In genomic region chr11:62787005-62787759, GRCh38 we compare ENCODE assay signal across 8 cellular contexts. TPM values are rescaled to one million over a fixed set of nuclear protein-coding genes. Genes with fewer than 3 reads are reported as not detected.
A peak's percentile ranks its signal among the peaks of the same experiment; 100 is the strongest.
DNase-seq lines count a peak whose midpoint lies in the region; ATAC-seq and TF ChIP-seq lines count a peak whose summit lies in the region.

A gene with protein sequence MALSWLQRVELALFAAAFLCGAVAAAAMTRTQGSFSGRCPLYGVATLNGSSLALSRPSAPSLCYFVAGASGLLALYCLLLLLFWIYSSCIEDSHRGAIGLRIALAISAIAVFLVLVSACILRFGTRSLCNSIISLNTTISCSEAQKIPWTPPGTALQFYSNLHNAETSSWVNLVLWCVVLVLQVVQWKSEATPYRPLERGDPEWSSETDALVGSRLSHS (plus strand): TSS chr11:62787402. CDS start chr11:62787432, 30 bp downstream.

- H3K9me3 Mint-ChIP-seq in CD14-positive monocyte = peaks cover 0 to 3% (median 0%) of the 10 kb centered on the region in 7 donors

- no peaks in the 10 kb centered on the region for H3K27me3 Mint-ChIP-seq in CD14-positive monocyte (ENCODE audit: low read depth in 3 of 3)

- 0% methylated on average over 52 to 84 of the region's 88 CpGs for WGBS in lower leg skin, 2 donors

- intact Hi-C loops in CD14-positive monocyte (cut with micrococcal nuclease) = loop anchor here (1.0 to 10.0 kb wide), 7 partner anchors 26 to 192 kb away; partner anchors contain the start of genes POLR2G (in 1 of the 2), STX5 (in 1 of the 2), TEX54 (in 1 of the 2) and TUT1 (in 1 of the 2)
- intact Hi-C loops in lower leg skin (cut with DNase I; ENCODE audit: low total_unique reads) = no loop called here

- peaks cover 25 to 37% of the 10 kb centered on the region in 2 donors for H3K36me3 Mint-ChIP-seq in CD14-positive monocyte

- peak; percentile 62 for ATAC-seq in GM19351 (IDR thresholded peaks at IDR 0.05; ENCODE audit: unreplicated experiment)
- peak; percentile 66 for ATAC-seq in HG03521 (IDR thresholded peaks at IDR 0.05; ENCODE audit: unreplicated experiment)

- peak within 1 kb of the TSS; percentile 92 to 98 (median 96) for H3K27ac Mint-ChIP-seq in CD14-positive monocyte

- peak within 1 kb of the TSS; percentile 72 for H3K4me3 ChIP-seq in lower leg skin (ENCODE audit: low read depth, poor library complexity, severe bottlenecking)

- peak; percentile 99 for DNase-seq in CD14-positive monocyte (ENCODE audit: low spot score)
- peak; percentile 93 for DNase-seq in NCI-H748 treated with DMSO at 0.1 percent for 48 hours (lab: John Stamatoyannopoulos, UW)
- DNase-seq in activated CD4-positive, alpha-beta T cell treated with anti-CD3 and anti-CD28 coated beads, Interleukin-2, amount 50 U/mL, for 4 hours = peak; percentile 97
- DNase-seq in dermis microvascular lymphatic vessel endothelial cell (ENCODE audit: low read depth in 2 of 2) = peak; percentile 93 to 99
- DNase-seq in lower leg skin (ENCODE audit: low spot score in 2 of 2) = peak; percentile 99 to 100
- DNase-seq in stimulated activated CD4-positive, alpha-beta T cell treated with anti-CD3 and anti-CD28 coated beads, Interleukin-4, amount 100 ng/mL, for 48 hours (ENCODE audit: low read depth in 2 of 2) = peak; percentile 97 to 99

- TF ChIP-seq CTCF in CD14-positive monocyte (IDR thresholded peaks at IDR 0.05) (peak; percentile 74), lower leg skin (IDR thresholded peaks at IDR 0.05) (peak in 1 of 3 donors; percentile 9)

- peak within 1 kb of the TSS; percentile 91 to 93 for H3K4me3 Mint-ChIP-seq in CD14-positive monocyte

- TF ChIP-seq POLR2A in lower leg skin (IDR thresholded peaks at IDR 0.05) = peak in 1 of 2 donors; percentile 87

- peaks cover 46% of the 10 kb centered on the region for H3K4me1 Mint-ChIP-seq in CD14-positive monocyte

RNA-seq across cellular contexts. Expression of the gene that starts here (rescaled TPM):
- 100 to 1,000 TPM; 220 to 236 TPM for polyA plus RNA-seq in CD14-positive monocyte
- total RNA-seq in dermis microvascular lymphatic vessel endothelial cell (20.2 and 30.2 TPM in 2 replicates), lower leg skin (10 to 100 TPM; 62.9 to 82.6 (median 81.0) TPM)

Comparison
In these comparisons a context has a peak if more than half of its experiments do, and no peak if none do; other contexts are left out.
1. Peak in every context shown above with its lines: DNase-seq, ATAC-seq and H3K4me3 ChIP-seq.